2 cellular contexts compared by ENCODE assay signal in the genomic region with DNA sequence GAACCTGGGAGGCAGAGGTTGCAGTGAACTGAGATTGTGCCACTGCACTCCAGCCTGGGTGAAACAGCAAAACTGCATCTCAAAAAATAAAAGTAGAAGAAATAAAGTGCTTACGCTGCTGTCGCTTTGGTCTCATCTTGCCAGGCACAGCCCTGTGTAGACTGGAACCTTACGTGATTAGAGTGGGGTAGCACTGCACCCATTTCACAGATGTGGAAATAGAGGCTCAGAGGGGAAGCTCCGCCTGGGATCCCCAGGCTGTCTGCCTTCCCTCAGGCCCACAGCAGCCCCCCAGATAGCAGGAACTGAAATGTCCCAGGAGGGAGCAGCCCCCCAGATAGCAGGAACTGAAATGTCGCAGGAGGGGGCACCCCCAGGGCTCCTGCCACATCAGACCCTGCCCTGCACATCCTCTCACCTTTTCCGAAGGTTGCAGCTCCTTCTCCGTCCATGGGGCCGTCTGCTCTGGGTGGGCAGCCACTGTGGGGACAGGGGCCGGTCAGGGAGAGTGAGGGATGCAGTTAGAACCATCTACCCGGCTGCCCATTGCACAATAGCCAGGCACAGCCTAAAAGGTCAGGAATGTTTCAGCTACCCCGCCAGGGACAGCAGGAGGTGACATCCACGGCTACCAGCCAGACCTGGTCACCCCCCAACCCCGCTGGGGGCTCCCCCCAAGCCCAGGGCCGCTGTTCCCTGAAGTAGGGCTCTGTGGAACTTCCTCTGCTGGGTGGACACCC.
TF ChIP-seq lines count a peak whose summit lies in the region.

No MANE protein-coding gene starts in this region.

TF ChIP-seq in IMR-90, 13 proteins besides CTCF, POLR2A, EP300 and RAD21:
- TF ChIP-seq CEBPB (IDR thresholded peaks at IDR 0.05; ENCODE audit: low read depth, low read length) (peak; percentile 71), MAFK (IDR thresholded peaks at IDR 0.05; ENCODE audit: low read depth, low read length) (no peak)

TF ChIP-seq in SK-N-SH treated with all-trans-retinoic acid at 6 μM for 48 hours, 23 proteins besides CTCF, POLR2A, EP300 and RAD21:
- TF ChIP-seq ZFP30 (CRISPR knock-in tag; IDR thresholded peaks at IDR 0.05) (no peak), ZNF70 (CRISPR knock-in tag; IDR thresholded peaks at IDR 0.05) (no peak), ISL1 (CRISPR knock-in tag; IDR thresholded peaks at IDR 0.05) (no peak), PPARA (CRISPR knock-in tag; IDR thresholded peaks at IDR 0.05; ENCODE audit: borderline replicate concordance) (no peak), ARNTL (CRISPR knock-in tag; IDR thresholded peaks at IDR 0.05; ENCODE audit: borderline replicate concordance, low read depth) (no peak)
- TF ChIP-seq, protein P1, sequence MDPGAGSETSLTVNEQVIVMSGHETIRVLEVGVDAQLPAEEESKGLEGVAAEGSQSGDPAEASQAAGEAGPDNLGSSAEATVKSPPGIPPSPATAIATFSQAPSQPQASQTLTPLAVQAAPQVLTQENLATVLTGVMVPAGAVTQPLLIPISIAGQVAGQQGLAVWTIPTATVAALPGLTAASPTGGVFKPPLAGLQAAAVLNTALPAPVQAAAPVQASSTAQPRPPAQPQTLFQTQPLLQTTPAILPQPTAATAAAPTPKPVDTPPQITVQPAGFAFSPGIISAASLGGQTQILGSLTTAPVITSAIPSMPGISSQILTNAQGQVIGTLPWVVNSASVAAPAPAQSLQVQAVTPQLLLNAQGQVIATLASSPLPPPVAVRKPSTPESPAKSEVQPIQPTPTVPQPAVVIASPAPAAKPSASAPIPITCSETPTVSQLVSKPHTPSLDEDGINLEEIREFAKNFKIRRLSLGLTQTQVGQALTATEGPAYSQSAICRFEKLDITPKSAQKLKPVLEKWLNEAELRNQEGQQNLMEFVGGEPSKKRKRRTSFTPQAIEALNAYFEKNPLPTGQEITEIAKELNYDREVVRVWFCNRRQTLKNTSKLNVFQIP (CRISPR knock-in tag; IDR thresholded peaks at IDR 0.05; ENCODE audit: borderline replicate concordance, low read depth), result no peak
